15 cellular contexts compared by ENCODE assay signal in genomic region chr4:151184523-151185458, GRCh38.
DNase-seq lines count a peak whose midpoint lies in the region; ATAC-seq and TF ChIP-seq lines count a peak whose summit lies in the region.
"Had no signal": no experiment of that assay in that cellular context is flagged by ENCODE, and none has a peak within 500 bp of the region (broad histone marks: within the 10 kb centered on the region; RNA-seq: fewer than 3 reads in every experiment).

No MANE protein-coding gene starts in this region.

- TF ChIP-seq CTCF in HCT116 (IDR thresholded peaks at IDR 0.05 in 2 of 3, conservative IDR thresholded peaks at IDR 0.05 in 1 of 3; ENCODE audit: borderline replicate concordance in 1 of 3, insufficient read depth in 1 of 3, low read depth in 2 of 3, low read length in 2 of 3) (no peak), progenitor cell of endocrine pancreas (IDR thresholded peaks at IDR 0.05; ENCODE audit: unreplicated experiment) (no peak)

- H3K27me3 ChIP-seq in HCT116 (ENCODE audit: insufficient read depth, low read length) = no peaks in the 10 kb centered on the region
- H3K27me3 ChIP-seq: SJCRH30, upper lobe of left lung had no signal

- no peaks in the 10 kb centered on the region for H3K79me2 ChIP-seq in HCT116 (ENCODE audit: insufficient read depth, low read length)
- H3K79me2 ChIP-seq: parathyroid adenoma had no signal

- TF ChIP-seq POLR2A in HCT116 (IDR thresholded peaks at IDR 0.05; ENCODE audit: borderline replicate concordance, extremely low read depth, insufficient read depth, insufficient read length) = no peak

- H3K9ac ChIP-seq in HCT116 (ENCODE audit: low read length) = peak overlapping the region; percentile 16
- H3K9ac ChIP-seq: parathyroid adenoma had no signal

- H3K27ac Mint-ChIP-seq in progenitor cell of endocrine pancreas = peak overlapping the region; percentile 18
- H3K27ac Mint-ChIP-seq in activated CD4-positive, alpha-beta T cell treated with anti-CD3 and anti-CD28 coated beads, Interleukin-2, amount 10 ng/mL, durations not matched to agents 7 days and 5 days = no peak overlapping the region
- no peak overlapping the region for H3K27ac Mint-ChIP-seq in activated naive CD4-positive, alpha-beta T cell treated with anti-CD3 and anti-CD28 coated beads, Interleukin-2, amount 10 ng/mL, durations not matched to agents 7 days and 5 days
- H3K27ac Mint-ChIP-seq: activated naive CD8-positive, alpha-beta T cell treated with anti-CD3 and anti-CD28 coated beads, Interleukin-2, amount 50 U/mL, for 24 hours had no signal

- no peaks in the 10 kb centered on the region for H4K20me1 ChIP-seq in HCT116 (ENCODE audit: insufficient read depth)

- no peaks in the 10 kb centered on the region for H3K36me3 ChIP-seq in HCT116 (ENCODE audit: control insufficient read depth in 1 of 2, insufficient read depth in 2 of 2, low read length in 2 of 2)
- H3K36me3 ChIP-seq: SJCRH30 had no signal

- no peaks in the 10 kb centered on the region for H3K27me3 Mint-ChIP-seq in progenitor cell of endocrine pancreas
- peaks cover 3% of the 10 kb centered on the region for H3K27me3 Mint-ChIP-seq in activated CD4-positive, alpha-beta T cell treated with anti-CD3 and anti-CD28 coated beads, Interleukin-2, amount 10 ng/mL, durations not matched to agents 7 days and 5 days
- peaks cover 4% of the 10 kb centered on the region for H3K27me3 Mint-ChIP-seq in activated naive CD4-positive, alpha-beta T cell treated with anti-CD3 and anti-CD28 coated beads, Interleukin-2, amount 10 ng/mL, durations not matched to agents 7 days and 5 days

- peaks cover 10 to 24% of the 10 kb centered on the region in 2 experiments for H3K4me1 ChIP-seq in HCT116 (ENCODE audit: control insufficient read depth in 1 of 2, insufficient read depth in 2 of 2, low read length in 2 of 2)
- H3K4me1 ChIP-seq: parathyroid adenoma, SJCRH30 had no signal

- intact Hi-C loops in HCT116 (cut with micrococcal nuclease) = no loop called here

- H3K9me3 ChIP-seq in HCT116 (ENCODE audit: control insufficient read depth in 1 of 2, insufficient read depth in 1 of 2, low read depth in 1 of 2, low read length in 2 of 2) = no peaks in the 10 kb centered on the region
- H3K9me3 ChIP-seq: SJCRH30, upper lobe of left lung had no signal

- no peak overlapping the region for H3K4me3 ChIP-seq in HCT116 (replicated peaks in 1 of 2; ENCODE audit: low read depth in 1 of 2, low read length in 2 of 2)
- H3K4me3 ChIP-seq: SJCRH30, upper lobe of left lung had no signal

- no peak overlapping the region for H2AFZ ChIP-seq in HCT116 (ENCODE audit: low read depth, low read length, poor library complexity, severe bottlenecking)
- H2AFZ ChIP-seq: parathyroid adenoma had no signal

- BruUV-seq in HCT116 (replicated peaks; lab: Mats Ljungman, UMichigan) = no TSS peak

- H3K9me2 ChIP-seq in HCT116 (ENCODE audit: insufficient read depth) = no peaks in the 10 kb centered on the region

- H3K27ac ChIP-seq in HCT116 (ENCODE audit: low read depth, low read length) = 0 out of 2 replicates have a peak overlapping the region, but pooled peaks have one; percentile 19
- H3K27ac ChIP-seq: epithelial cell of prostate, parathyroid adenoma, SJCRH30 had no signal

- peaks cover 3% of the 10 kb centered on the region for H3K9me3 Mint-ChIP-seq in progenitor cell of endocrine pancreas (ENCODE audit: low read depth)
- H3K9me3 Mint-ChIP-seq in activated CD4-positive, alpha-beta T cell treated with anti-CD3 and anti-CD28 coated beads, Interleukin-2, amount 10 ng/mL, durations not matched to agents 7 days and 5 days = no peaks in the 10 kb centered on the region
- no peaks in the 10 kb centered on the region for H3K9me3 Mint-ChIP-seq in activated naive CD4-positive, alpha-beta T cell treated with anti-CD3 and anti-CD28 coated beads, Interleukin-2, amount 10 ng/mL, durations not matched to agents 7 days and 5 days
- H3K9me3 Mint-ChIP-seq: activated naive CD8-positive, alpha-beta T cell treated with anti-CD3 and anti-CD28 coated beads, Interleukin-2, amount 50 U/mL, for 24 hours had no signal

- peaks cover 9% of the 10 kb centered on the region for H3K4me1 Mint-ChIP-seq in progenitor cell of endocrine pancreas (ENCODE audit: low read depth)
- H3K4me1 Mint-ChIP-seq in activated CD4-positive, alpha-beta T cell treated with anti-CD3 and anti-CD28 coated beads, Interleukin-2, amount 10 ng/mL, durations not matched to agents 7 days and 5 days = no peaks in the 10 kb centered on the region
- no peaks in the 10 kb centered on the region for H3K4me1 Mint-ChIP-seq in activated naive CD4-positive, alpha-beta T cell treated with anti-CD3 and anti-CD28 coated beads, Interleukin-2, amount 10 ng/mL, durations not matched to agents 7 days and 5 days
- H3K4me1 Mint-ChIP-seq: activated naive CD8-positive, alpha-beta T cell treated with anti-CD3 and anti-CD28 coated beads, Interleukin-2, amount 50 U/mL, for 24 hours had no signal

- H3K36me3 Mint-ChIP-seq in progenitor cell of endocrine pancreas (ENCODE audit: insufficient read depth) = peaks cover 8% of the 10 kb centered on the region
- H3K36me3 Mint-ChIP-seq in activated CD4-positive, alpha-beta T cell treated with anti-CD3 and anti-CD28 coated beads, Interleukin-2, amount 10 ng/mL, durations not matched to agents 7 days and 5 days (ENCODE audit: low read depth) = no peaks in the 10 kb centered on the region
- no peaks in the 10 kb centered on the region for H3K36me3 Mint-ChIP-seq in activated naive CD4-positive, alpha-beta T cell treated with anti-CD3 and anti-CD28 coated beads, Interleukin-2, amount 10 ng/mL, durations not matched to agents 7 days and 5 days

- peak; percentile 44 for DNase-seq in HCT116 (ENCODE audit: low read depth, low spot score)
- peak; percentile 18 for DNase-seq in RPMI7951 (ENCODE audit: low read depth)
- DNase-seq in fibroblast of gingiva (ENCODE audit: low read depth) = peak; percentile 79
- no peak for DNase-seq in progenitor cell of endocrine pancreas (ENCODE audit: low spot score, unreplicated experiment)
- no peak for DNase-seq in SW480 (ENCODE audit: low spot score)
- no peak for DNase-seq in activated CD4-positive, alpha-beta T cell treated with anti-CD3 and anti-CD28 coated beads, Interleukin-2, amount 10 ng/mL, durations not matched to agents 7 days and 5 days
- no peak for DNase-seq in activated naive CD4-positive, alpha-beta T cell treated with anti-CD3 and anti-CD28 coated beads, Interleukin-2, amount 10 ng/mL, durations not matched to agents 7 days and 5 days
- DNase-seq: activated CD4-positive, alpha-beta T cell treated with anti-CD3 and anti-CD28 coated beads, Interleukin-2, amount 50 U/mL, for 48 hours; activated naive CD8-positive, alpha-beta T cell treated with anti-CD3 and anti-CD28 coated beads, Interleukin-2, amount 50 U/mL, for 24 hours; DMS79 treated with DMSO at 0.1 percent for 48 hours; NCI-H2081 treated with DMSO at 0.1 percent for 48 hours; SJCRH30; upper lobe of left lung had no signal

- RAD21 ChIA-PET in HCT116 (lab: Charles Lee; ENCODE audit: low non-redundant PET in 1 of 2, low total read pairs in 2 of 2, uncharacterized antibody in 2 of 2, unreplicated experiment in 2 of 2) = interaction anchor here in 1 of 2 experiments (0.7 kb wide), 1 partner anchor 37 kb away, joined by 3 read pairs; no protein-coding TSS in a partner anchor

- peak overlapping the region; percentile 58 for H3K4me2 ChIP-seq in HCT116 (ENCODE audit: low read length)

- H3K4me3 Mint-ChIP-seq in progenitor cell of endocrine pancreas (ENCODE audit: low read depth) = no peak overlapping the region
- H3K4me3 Mint-ChIP-seq in activated CD4-positive, alpha-beta T cell treated with anti-CD3 and anti-CD28 coated beads, Interleukin-2, amount 10 ng/mL, durations not matched to agents 7 days and 5 days = no peak overlapping the region
- no peak overlapping the region for H3K4me3 Mint-ChIP-seq in activated naive CD4-positive, alpha-beta T cell treated with anti-CD3 and anti-CD28 coated beads, Interleukin-2, amount 10 ng/mL, durations not matched to agents 7 days and 5 days
- H3K4me3 Mint-ChIP-seq: activated naive CD8-positive, alpha-beta T cell treated with anti-CD3 and anti-CD28 coated beads, Interleukin-2, amount 50 U/mL, for 24 hours had no signal

- POLR2A ChIA-PET in HCT116 (lab: Charles Lee) = no interaction called here
- POLR2A ChIA-PET in activated CD4-positive, alpha-beta T cell treated with anti-CD3 and anti-CD28 coated beads, Interleukin-2, amount 10 ng/mL, durations not matched to agents 7 days and 5 days (lab: Charles Lee) = no interaction called here

- no peak for TF ChIP-seq RAD21 in HCT116 (IDR thresholded peaks at IDR 0.05; ENCODE audit: low read depth)

- ATAC-seq in HCT116 = peak; percentile 96
- ATAC-seq: activated naive CD8-positive, alpha-beta T cell treated with anti-CD3 and anti-CD28 coated beads, Interleukin-2, amount 50 U/mL, for 24 hours had no signal

- CTCF ChIA-PET in HCT116 (lab: Charles Lee) = no interaction called here
- CTCF ChIA-PET in activated CD4-positive, alpha-beta T cell treated with anti-CD3 and anti-CD28 coated beads, Interleukin-2, amount 10 ng/mL, durations not matched to agents 7 days and 5 days (lab: Charles Lee) = interaction anchor here (0.6 kb wide), 1 partner anchor 369 kb away, joined by 4 read pairs; no protein-coding TSS in a partner anchor
- CTCF ChIA-PET in activated naive CD4-positive, alpha-beta T cell treated with anti-CD3 and anti-CD28 coated beads, Interleukin-2, amount 10 ng/mL, durations not matched to agents 7 days and 5 days (lab: Charles Lee) = interaction anchor here (0.6 kb wide), 1 partner anchor 101 kb away, joined by 3 read pairs; no protein-coding TSS in a partner anchor

TF ChIP-seq in HCT116, 20 proteins besides CTCF, POLR2A, EP300 and RAD21 (continues in another document):
- TF ChIP-seq EGR1 (IDR thresholded peaks at IDR 0.05; ENCODE audit: low read depth) = no peak
- TF ChIP-seq, protein P1, sequence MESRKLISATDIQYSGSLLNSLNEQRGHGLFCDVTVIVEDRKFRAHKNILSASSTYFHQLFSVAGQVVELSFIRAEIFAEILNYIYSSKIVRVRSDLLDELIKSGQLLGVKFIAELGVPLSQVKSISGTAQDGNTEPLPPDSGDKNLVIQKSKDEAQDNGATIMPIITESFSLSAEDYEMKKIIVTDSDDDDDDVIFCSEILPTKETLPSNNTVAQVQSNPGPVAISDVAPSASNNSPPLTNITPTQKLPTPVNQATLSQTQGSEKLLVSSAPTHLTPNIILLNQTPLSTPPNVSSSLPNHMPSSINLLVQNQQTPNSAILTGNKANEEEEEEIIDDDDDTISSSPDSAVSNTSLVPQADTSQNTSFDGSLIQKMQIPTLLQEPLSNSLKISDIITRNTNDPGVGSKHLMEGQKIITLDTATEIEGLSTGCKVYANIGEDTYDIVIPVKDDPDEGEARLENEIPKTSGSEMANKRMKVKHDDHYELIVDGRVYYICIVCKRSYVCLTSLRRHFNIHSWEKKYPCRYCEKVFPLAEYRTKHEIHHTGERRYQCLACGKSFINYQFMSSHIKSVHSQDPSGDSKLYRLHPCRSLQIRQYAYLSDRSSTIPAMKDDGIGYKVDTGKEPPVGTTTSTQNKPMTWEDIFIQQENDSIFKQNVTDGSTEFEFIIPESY (IDR thresholded peaks at IDR 0.05; ENCODE audit: extremely low read depth, insufficient replicate concordance, low read length) = no peak
- TF ChIP-seq SP1 (IDR thresholded peaks at IDR 0.05; ENCODE audit: low read depth) = peak; percentile 38
- 0 out of 2 replicates have a peak, but pooled peaks have one; percentile 25 for TF ChIP-seq CBX3 (IDR thresholded peaks at IDR 0.05; ENCODE audit: low read depth)

Comparison
In these comparisons a context has a peak if more than half of its experiments do, and no peak if none do; other contexts are left out.
1. DNase-seq: peak in HCT116 (single experiment), RPMI7951 (single experiment) and fibroblast of gingiva (single experiment); none in progenitor cell of endocrine pancreas (single experiment), SW480 (single experiment), activated CD4-positive, alpha-beta T cell treated with anti-CD3 and anti-CD28 coated beads, Interleukin-2, amount 10 ng/mL, durations not matched to agents 7 days and 5 days (single experiment) and activated naive CD4-positive, alpha-beta T cell treated with anti-CD3 and anti-CD28 coated beads, Interleukin-2, amount 10 ng/mL, durations not matched to agents 7 days and 5 days (single experiment).